Comparison of ENCODE assay signal across 1 cellular context in the genomic region with DNA sequence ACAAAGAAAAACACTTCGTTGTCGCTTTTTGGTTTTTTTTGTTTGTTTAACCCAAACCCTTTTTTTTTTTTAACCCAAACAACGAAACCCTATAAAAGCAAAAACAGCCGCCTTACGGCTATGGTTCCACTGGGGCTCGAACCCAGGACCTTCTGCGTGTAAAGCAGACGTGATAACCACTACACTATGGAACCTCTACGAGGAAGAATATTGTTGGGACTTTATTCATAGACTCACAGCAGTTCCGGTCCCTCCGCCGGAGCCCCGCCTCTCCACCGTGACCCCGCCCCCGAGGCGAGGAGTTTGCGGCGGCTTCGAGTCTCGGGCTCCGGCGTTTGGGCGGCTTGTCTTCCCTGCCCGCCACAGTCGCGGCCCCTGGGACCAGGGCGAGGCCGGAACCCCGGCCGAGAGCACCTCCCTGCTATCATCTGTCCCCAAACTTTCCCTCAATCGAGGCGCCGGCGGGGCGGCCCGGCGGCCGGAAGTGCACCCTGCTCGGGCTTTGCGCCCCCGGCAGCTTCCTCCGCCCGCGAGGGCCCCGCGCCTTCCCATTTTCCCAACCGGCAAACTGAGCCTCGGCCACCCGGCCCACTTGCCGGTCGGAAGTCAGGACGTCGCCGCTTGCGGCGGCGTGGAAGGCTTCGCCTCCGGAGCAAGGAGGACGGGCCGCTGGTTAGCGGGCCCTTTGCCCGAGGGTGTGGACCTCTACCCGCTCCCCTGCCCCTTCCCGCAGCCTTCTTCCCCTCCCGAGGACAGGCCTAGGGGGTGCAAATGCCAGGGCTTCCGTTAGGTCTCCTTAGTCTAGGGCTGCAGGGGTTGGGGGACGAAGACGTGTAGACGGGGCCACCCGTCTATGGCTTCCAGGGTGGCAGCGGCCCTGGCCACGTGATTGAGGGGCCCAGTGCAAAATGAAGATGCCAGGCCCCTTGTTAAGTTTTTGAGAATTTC.
A peak's percentile ranks its signal among the peaks of the same experiment; 100 is the strongest.
TF ChIP-seq lines count a peak whose summit lies in the region.

No MANE protein-coding gene starts in this region.

TF ChIP-seq in K562, 482 proteins besides CTCF, POLR2A, EP300 and RAD21 (continued from another document and continues in another):
- TF ChIP-seq, protein P1, sequence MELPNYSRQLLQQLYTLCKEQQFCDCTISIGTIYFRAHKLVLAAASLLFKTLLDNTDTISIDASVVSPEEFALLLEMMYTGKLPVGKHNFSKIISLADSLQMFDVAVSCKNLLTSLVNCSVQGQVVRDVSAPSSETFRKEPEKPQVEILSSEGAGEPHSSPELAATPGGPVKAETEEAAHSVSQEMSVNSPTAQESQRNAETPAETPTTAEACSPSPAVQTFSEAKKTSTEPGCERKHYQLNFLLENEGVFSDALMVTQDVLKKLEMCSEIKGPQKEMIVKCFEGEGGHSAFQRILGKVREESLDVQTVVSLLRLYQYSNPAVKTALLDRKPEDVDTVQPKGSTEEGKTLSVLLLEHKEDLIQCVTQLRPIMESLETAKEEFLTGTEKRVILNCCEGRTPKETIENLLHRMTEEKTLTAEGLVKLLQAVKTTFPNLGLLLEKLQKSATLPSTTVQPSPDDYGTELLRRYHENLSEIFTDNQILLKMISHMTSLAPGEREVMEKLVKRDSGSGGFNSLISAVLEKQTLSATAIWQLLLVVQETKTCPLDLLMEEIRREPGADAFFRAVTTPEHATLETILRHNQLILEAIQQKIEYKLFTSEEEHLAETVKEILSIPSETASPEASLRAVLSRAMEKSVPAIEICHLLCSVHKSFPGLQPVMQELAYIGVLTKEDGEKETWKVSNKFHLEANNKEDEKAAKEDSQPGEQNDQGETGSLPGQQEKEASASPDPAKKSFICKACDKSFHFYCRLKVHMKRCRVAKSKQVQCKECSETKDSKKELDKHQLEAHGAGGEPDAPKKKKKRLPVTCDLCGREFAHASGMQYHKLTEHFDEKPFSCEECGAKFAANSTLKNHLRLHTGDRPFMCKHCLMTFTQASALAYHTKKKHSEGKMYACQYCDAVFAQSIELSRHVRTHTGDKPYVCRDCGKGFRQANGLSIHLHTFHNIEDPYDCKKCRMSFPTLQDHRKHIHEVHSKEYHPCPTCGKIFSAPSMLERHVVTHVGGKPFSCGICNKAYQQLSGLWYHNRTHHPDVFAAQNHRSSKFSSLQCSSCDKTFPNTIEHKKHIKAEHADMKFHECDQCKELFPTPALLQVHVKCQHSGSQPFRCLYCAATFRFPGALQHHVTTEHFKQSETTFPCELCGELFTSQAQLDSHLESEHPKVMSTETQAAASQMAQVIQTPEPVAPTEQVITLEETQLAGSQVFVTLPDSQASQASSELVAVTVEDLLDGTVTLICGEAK (IDR thresholded peaks at IDR 0.05), result peak; percentile 84
- TF ChIP-seq, protein P1 (CRISPR knock-in tag; IDR thresholded peaks at IDR 0.05), result no peak
- TF ChIP-seq, protein P2, sequence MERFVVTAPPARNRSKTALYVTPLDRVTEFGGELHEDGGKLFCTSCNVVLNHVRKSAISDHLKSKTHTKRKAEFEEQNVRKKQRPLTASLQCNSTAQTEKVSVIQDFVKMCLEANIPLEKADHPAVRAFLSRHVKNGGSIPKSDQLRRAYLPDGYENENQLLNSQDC (CRISPR knock-in tag; IDR thresholded peaks at IDR 0.05), result peak; percentile 75; the same call in 1 of the 2 replicates
- TF ChIP-seq, protein P3, sequence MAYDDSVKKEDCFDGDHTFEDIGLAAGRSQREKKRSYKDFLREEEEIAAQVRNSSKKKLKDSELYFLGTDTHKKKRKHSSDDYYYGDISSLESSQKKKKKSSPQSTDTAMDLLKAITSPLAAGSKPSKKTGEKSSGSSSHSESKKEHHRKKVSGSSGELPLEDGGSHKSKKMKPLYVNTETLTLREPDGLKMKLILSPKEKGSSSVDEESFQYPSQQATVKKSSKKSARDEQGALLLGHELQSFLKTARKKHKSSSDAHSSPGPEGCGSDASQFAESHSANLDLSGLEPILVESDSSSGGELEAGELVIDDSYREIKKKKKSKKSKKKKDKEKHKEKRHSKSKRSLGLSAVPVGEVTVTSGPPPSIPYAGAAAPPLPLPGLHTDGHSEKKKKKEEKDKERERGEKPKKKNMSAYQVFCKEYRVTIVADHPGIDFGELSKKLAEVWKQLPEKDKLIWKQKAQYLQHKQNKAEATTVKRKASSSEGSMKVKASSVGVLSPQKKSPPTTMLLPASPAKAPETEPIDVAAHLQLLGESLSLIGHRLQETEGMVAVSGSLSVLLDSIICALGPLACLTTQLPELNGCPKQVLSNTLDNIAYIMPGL (CRISPR knock-in tag; IDR thresholded peaks at IDR 0.05), result peak; percentile 88; the same call in 1 of the 2 replicates
- TF ChIP-seq, protein P4, sequence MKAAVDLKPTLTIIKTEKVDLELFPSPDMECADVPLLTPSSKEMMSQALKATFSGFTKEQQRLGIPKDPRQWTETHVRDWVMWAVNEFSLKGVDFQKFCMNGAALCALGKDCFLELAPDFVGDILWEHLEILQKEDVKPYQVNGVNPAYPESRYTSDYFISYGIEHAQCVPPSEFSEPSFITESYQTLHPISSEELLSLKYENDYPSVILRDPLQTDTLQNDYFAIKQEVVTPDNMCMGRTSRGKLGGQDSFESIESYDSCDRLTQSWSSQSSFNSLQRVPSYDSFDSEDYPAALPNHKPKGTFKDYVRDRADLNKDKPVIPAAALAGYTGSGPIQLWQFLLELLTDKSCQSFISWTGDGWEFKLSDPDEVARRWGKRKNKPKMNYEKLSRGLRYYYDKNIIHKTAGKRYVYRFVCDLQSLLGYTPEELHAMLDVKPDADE (conservative IDR thresholded peaks at IDR 0.05; ENCODE audit: control insufficient read depth, low read depth, low read length), result 0 out of 2 replicates have a peak, but pooled peaks have one; percentile 46
- TF ChIP-seq L3MBTL2 (IDR thresholded peaks at IDR 0.05) (peak; percentile 70; the same call in 1 of the 2 replicates), BDP1 (IDR thresholded peaks at IDR 0.05; ENCODE audit: insufficient read depth, insufficient read length) (peak; percentile 64), SP1 (CRISPR knock-in tag; IDR thresholded peaks at IDR 0.05) (peak; percentile 67; the same call in 1 of the 2 replicates), CXXC5 (CRISPR knock-in tag; IDR thresholded peaks at IDR 0.05) (peak; percentile 56; the same call in 1 of the 2 replicates), CBFB (CRISPR knock-in tag; IDR thresholded peaks at IDR 0.05) (no peak), PCBP1 (IDR thresholded peaks at IDR 0.05; ENCODE audit: low read depth, low read length, poor library complexity, severe bottlenecking) (peak; percentile 90), BCOR (IDR thresholded peaks at IDR 0.05) (peak; percentile 73), RFX7 (CRISPR knock-in tag; IDR thresholded peaks at IDR 0.05) (no peak), ZNF134 (CRISPR knock-in tag; conservative IDR thresholded peaks at IDR 0.05) (0 out of 2 replicates have a peak, but pooled peaks have one; percentile 17), FOXK2 (conservative IDR thresholded peaks at IDR 0.05 in 1 of 2, IDR thresholded peaks at IDR 0.05 in 1 of 2; ENCODE audit: low read depth in 2 of 2) (peak in 1 of 2 experiments; percentile 58; a peak in 1 of 4 replicates), ZNF717 (CRISPR knock-in tag; IDR thresholded peaks at IDR 0.05) (no peak), POLR3G (IDR thresholded peaks at IDR 0.05; ENCODE audit: extremely low read depth, insufficient read length, insufficient replicate concordance) (peak; percentile 32), ZFX (CRISPR knock-in tag; IDR thresholded peaks at IDR 0.05) (peak; percentile 54), PRMT5 (CRISPR knock-in tag; IDR thresholded peaks at IDR 0.05) (no peak), NFIC (IDR thresholded peaks at IDR 0.05) (peak; percentile 63)
- TF ChIP-seq, protein P5, sequence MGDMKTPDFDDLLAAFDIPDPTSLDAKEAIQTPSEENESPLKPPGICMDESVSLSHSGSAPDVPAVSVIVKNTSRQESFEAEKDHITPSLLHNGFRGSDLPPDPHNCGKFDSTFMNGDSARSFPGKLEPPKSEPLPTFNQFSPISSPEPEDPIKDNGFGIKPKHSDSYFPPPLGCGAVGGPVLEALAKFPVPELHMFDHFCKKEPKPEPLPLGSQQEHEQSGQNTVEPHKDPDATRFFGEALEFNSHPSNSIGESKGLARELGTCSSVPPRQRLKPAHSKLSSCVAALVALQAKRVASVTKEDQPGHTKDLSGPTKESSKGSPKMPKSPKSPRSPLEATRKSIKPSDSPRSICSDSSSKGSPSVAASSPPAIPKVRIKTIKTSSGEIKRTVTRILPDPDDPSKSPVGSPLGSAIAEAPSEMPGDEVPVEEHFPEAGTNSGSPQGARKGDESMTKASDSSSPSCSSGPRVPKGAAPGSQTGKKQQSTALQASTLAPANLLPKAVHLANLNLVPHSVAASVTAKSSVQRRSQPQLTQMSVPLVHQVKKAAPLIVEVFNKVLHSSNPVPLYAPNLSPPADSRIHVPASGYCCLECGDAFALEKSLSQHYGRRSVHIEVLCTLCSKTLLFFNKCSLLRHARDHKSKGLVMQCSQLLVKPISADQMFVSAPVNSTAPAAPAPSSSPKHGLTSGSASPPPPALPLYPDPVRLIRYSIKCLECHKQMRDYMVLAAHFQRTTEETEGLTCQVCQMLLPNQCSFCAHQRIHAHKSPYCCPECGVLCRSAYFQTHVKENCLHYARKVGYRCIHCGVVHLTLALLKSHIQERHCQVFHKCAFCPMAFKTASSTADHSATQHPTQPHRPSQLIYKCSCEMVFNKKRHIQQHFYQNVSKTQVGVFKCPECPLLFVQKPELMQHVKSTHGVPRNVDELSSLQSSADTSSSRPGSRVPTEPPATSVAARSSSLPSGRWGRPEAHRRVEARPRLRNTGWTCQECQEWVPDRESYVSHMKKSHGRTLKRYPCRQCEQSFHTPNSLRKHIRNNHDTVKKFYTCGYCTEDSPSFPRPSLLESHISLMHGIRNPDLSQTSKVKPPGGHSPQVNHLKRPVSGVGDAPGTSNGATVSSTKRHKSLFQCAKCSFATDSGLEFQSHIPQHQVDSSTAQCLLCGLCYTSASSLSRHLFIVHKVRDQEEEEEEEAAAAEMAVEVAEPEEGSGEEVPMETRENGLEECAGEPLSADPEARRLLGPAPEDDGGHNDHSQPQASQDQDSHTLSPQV (IDR thresholded peaks at IDR 0.05), result peak; percentile 79
- TF ChIP-seq, protein P6, sequence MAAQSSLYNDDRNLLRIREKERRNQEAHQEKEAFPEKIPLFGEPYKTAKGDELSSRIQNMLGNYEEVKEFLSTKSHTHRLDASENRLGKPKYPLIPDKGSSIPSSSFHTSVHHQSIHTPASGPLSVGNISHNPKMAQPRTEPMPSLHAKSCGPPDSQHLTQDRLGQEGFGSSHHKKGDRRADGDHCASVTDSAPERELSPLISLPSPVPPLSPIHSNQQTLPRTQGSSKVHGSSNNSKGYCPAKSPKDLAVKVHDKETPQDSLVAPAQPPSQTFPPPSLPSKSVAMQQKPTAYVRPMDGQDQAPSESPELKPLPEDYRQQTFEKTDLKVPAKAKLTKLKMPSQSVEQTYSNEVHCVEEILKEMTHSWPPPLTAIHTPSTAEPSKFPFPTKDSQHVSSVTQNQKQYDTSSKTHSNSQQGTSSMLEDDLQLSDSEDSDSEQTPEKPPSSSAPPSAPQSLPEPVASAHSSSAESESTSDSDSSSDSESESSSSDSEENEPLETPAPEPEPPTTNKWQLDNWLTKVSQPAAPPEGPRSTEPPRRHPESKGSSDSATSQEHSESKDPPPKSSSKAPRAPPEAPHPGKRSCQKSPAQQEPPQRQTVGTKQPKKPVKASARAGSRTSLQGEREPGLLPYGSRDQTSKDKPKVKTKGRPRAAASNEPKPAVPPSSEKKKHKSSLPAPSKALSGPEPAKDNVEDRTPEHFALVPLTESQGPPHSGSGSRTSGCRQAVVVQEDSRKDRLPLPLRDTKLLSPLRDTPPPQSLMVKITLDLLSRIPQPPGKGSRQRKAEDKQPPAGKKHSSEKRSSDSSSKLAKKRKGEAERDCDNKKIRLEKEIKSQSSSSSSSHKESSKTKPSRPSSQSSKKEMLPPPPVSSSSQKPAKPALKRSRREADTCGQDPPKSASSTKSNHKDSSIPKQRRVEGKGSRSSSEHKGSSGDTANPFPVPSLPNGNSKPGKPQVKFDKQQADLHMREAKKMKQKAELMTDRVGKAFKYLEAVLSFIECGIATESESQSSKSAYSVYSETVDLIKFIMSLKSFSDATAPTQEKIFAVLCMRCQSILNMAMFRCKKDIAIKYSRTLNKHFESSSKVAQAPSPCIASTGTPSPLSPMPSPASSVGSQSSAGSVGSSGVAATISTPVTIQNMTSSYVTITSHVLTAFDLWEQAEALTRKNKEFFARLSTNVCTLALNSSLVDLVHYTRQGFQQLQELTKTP (IDR thresholded peaks at IDR 0.05; ENCODE audit: low read depth in 1 of 2, partially characterized antibody in 2 of 2), result peak in 1 of 2 experiments; percentile 19
- TF ChIP-seq, protein P7, sequence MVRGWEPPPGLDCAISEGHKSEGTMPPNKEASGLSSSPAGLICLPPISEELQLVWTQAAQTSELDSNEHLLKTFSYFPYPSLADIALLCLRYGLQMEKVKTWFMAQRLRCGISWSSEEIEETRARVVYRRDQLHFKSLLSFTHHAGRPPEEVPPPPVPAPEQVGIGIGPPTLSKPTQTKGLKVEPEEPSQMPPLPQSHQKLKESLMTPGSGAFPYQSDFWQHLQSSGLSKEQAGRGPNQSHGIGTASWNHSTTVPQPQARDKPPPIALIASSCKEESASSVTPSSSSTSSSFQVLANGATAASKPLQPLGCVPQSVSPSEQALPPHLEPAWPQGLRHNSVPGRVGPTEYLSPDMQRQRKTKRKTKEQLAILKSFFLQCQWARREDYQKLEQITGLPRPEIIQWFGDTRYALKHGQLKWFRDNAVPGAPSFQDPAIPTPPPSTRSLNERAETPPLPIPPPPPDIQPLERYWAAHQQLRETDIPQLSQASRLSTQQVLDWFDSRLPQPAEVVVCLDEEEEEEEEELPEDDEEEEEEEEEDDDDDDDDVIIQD (CRISPR knock-in tag; IDR thresholded peaks at IDR 0.05), result no peak
- TF ChIP-seq, protein P8, sequence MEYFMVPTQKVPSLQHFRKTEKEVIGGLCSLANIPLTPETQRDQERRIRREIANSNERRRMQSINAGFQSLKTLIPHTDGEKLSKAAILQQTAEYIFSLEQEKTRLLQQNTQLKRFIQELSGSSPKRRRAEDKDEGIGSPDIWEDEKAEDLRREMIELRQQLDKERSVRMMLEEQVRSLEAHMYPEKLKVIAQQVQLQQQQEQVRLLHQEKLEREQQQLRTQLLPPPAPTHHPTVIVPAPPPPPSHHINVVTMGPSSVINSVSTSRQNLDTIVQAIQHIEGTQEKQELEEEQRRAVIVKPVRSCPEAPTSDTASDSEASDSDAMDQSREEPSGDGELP (CRISPR knock-in tag; IDR thresholded peaks at IDR 0.05; ENCODE audit: borderline replicate concordance), result no peak
